In the genomic region with DNA sequence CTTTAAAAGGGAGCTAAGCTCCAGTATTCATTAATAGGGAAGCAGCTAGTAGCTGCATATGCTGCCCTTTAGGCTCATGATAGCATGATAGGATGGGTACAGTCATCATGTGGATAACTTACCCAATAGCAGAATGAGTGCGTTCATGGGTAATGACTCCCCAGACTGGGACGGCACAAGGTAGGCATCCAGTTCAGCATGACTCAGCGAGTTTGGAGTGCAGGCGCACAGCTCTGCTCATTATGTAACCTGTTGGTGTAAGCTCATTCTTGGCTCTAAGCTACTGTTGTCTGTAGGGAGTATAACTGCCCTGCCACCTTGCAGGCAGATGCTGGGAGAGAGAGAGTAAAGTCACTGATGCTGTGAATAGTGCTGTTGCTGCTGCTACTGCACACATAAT, we compare ENCODE assay signal across 16 cellular contexts.
DNase-seq lines count a peak whose midpoint lies in the region; ATAC-seq and TF ChIP-seq lines count a peak whose summit lies in the region.
"Had no signal": no experiment of that assay in that cellular context is flagged by ENCODE, and none has a peak within 500 bp of the region (broad histone marks: within the 10 kb centered on the region; RNA-seq: fewer than 3 reads in every experiment).

No MANE protein-coding gene starts in this region.

- H3K4me3 ChIP-seq in GM12865 (ENCODE audit: low read depth, low read length): no peak overlapping the region
- H3K4me3 ChIP-seq in OCI-LY7 (ENCODE audit: low read depth, low read length, poor library complexity, severe bottlenecking): no peak overlapping the region
- H3K4me3 ChIP-seq in iPS DF 6.9 (ENCODE audit: low read length): no peak overlapping the region
- H3K4me3 ChIP-seq: heart right ventricle, lung had no signal

- no peak for ATAC-seq in GM18861 (IDR thresholded peaks at IDR 0.05; ENCODE audit: unreplicated experiment)
- ATAC-seq: heart right ventricle had no signal

- H3K79me2 ChIP-seq in OCI-LY7 (ENCODE audit: insufficient read depth, low read depth, low read length): no peaks in the 10 kb centered on the region

- H3K36me3 ChIP-seq in OCI-LY7 (ENCODE audit: insufficient read depth, low read length) (no peaks in the 10 kb centered on the region), iPS DF 6.9 (ENCODE audit: control insufficient read depth, insufficient read depth, low read length) (no peaks in the 10 kb centered on the region)
- H3K36me3 ChIP-seq: heart right ventricle, neutrophil had no signal

- peak; percentile 21 for DNase-seq in DMS 273 (lab: John Stamatoyannopoulos, UW; ENCODE audit: unreplicated experiment)
- no peak for DNase-seq in DMS 273 treated with DMSO at 0.1 percent for 48 hours (lab: John Stamatoyannopoulos, UW)
- peak; percentile 7 for DNase-seq in GM12865 (ENCODE audit: low read depth)
- peak; percentile 67 for DNase-seq in OCI-LY7 (ENCODE audit: low spot score)
- peak; percentile 48 for DNase-seq in iPS DF 6.9 (ENCODE audit: low read depth, low spot score)
- no peak for DNase-seq in activated CD4-positive, CD25-positive, alpha-beta regulatory T cell treated with anti-CD3 and anti-CD28 coated beads, Interleukin-2, amount 50 U/mL, for 72 hours
- DNase-seq in NCI-H2196 (lab: John Stamatoyannopoulos, UW; ENCODE audit: unreplicated experiment): no peak
- DNase-seq: amygdala, H7, heart right ventricle, Kasumi-1 had no signal

- CTCF ChIA-PET in OCI-LY7 (lab: Charles Lee; ENCODE audit: unreplicated experiment): no interaction called here

- POLR2A ChIA-PET in OCI-LY7 (lab: Charles Lee): no interaction called here

- no CpG with 5 or more reads among the region's 4 CpGs for WGBS in iPS DF 6.9 (ENCODE audit: insufficient coverage, insufficient read length)

- intact Hi-C loops in OCI-LY7 (cut with micrococcal nuclease; ENCODE audit: unreplicated experiment): no loop called here

- H3K27me3 ChIP-seq in iPS DF 6.9 (ENCODE audit: control insufficient read depth, insufficient read depth, low read length): no peaks in the 10 kb centered on the region
- H3K27me3 ChIP-seq: heart right ventricle, neutrophil had no signal

- no peak overlapping the region for H2AFZ ChIP-seq in OCI-LY7 (ENCODE audit: low read length)

- H3K9me3 ChIP-seq in OCI-LY7 (ENCODE audit: low read length): no peaks in the 10 kb centered on the region
- H3K9me3 ChIP-seq in iPS DF 6.9 (ENCODE audit: control insufficient read depth, insufficient read depth, low read length): peaks cover 2% of the 10 kb centered on the region
- H3K9me3 ChIP-seq: neutrophil had no signal

- H4K20me1 ChIP-seq in OCI-LY7 (ENCODE audit: insufficient read depth, low read length): no peaks in the 10 kb centered on the region

- BruUV-seq in OCI-LY7 (replicated peaks; lab: Mats Ljungman, UMichigan): no TSS peak

- H3K27ac ChIP-seq in OCI-LY7 (ENCODE audit: low read depth, low read length, poor library complexity, severe bottlenecking) (no peak overlapping the region), iPS DF 6.9 (ENCODE audit: low read length) (no peak overlapping the region)
- H3K27ac ChIP-seq: 22Rv1, heart right ventricle, neutrophil, RWPE1 had no signal

- H3K4me2 ChIP-seq in OCI-LY7 (ENCODE audit: low read length): no peak overlapping the region

- H3K9me2 ChIP-seq in OCI-LY7 (ENCODE audit: insufficient read depth, low read length): no peaks in the 10 kb centered on the region

- H3K4me1 ChIP-seq in OCI-LY7 (ENCODE audit: insufficient read depth, low read length, poor library complexity, severe bottlenecking) (no peaks in the 10 kb centered on the region), iPS DF 6.9 (ENCODE audit: control insufficient read depth, insufficient read depth, low read length) (no peaks in the 10 kb centered on the region)
- H3K4me1 ChIP-seq: heart right ventricle had no signal

- TF ChIP-seq CTCF in GM12865 (IDR thresholded peaks at IDR 0.05; ENCODE audit: insufficient read depth, low read depth, low read length, missing control alignments) (no peak), OCI-LY7 (conservative IDR thresholded peaks at IDR 0.05; ENCODE audit: low read length) (no peak)

Comparison
In these comparisons a context has a peak if more than half of its experiments do, and no peak if none do; other contexts are left out.
1. DNase-seq: peak in DMS 273 (single experiment), GM12865 (single experiment), OCI-LY7 (single experiment) and iPS DF 6.9 (single experiment); none in DMS 273 treated with DMSO at 0.1 percent for 48 hours (single experiment), activated CD4-positive, CD25-positive, alpha-beta regulatory T cell treated with anti-CD3 and anti-CD28 coated beads, Interleukin-2, amount 50 U/mL, for 72 hours (single experiment) and NCI-H2196 (single experiment).